In the genomic region with DNA sequence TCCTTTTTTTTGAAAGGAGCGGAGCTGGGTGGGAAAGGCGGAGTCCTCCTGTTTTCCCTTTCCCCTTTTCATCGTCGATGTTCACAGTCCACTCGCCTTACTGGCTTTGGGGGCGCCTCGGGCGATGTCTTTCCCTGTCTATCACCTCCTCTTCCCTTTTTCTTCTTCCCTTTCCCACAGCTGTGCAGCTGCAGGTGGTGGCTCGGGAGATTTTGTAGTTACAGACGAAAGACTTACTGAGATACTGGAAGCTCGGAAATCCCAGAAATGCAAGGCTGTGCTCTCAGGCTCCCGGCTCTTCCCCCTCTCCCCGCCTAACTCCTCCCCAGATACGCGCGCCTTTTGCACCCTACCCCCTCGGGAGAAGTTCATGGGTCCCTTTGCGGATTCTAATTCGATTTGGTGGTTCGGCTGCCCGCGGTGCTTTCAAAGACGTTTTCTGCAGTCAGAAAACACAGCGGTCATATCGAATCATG, we compare ENCODE assay signal across 8 cellular contexts. TPM values are rescaled to one million over a fixed set of nuclear protein-coding genes. Genes with fewer than 3 reads are reported as not detected.
A peak's percentile ranks its signal among the peaks of the same experiment; 100 is the strongest.
DNase-seq lines count a peak whose midpoint lies in the region; ATAC-seq lines count a peak whose summit lies in the region.

No MANE protein-coding gene starts in this region.

- H3K4me1 Mint-ChIP-seq in activated CD4-positive, alpha-beta T cell treated with anti-CD3 and anti-CD28 coated beads, Interleukin-2, amount 10 ng/mL, durations not matched to agents 24 days and 14 days, result peaks cover 17% of the 10 kb centered on the region

- no peaks in the 10 kb centered on the region for H3K27me3 ChIP-seq in iPS DF 6.9 (ENCODE audit: control insufficient read depth, insufficient read depth, low read length)

- no peaks in the 10 kb centered on the region for H3K36me3 Mint-ChIP-seq in activated CD4-positive, alpha-beta T cell treated with anti-CD3 and anti-CD28 coated beads, Interleukin-2, amount 10 ng/mL, durations not matched to agents 24 days and 14 days (ENCODE audit: low read depth)

- no peaks in the 10 kb centered on the region for H3K36me3 ChIP-seq in iPS DF 6.9 (ENCODE audit: control insufficient read depth, insufficient read depth, low read length)

- H3K27ac Mint-ChIP-seq in activated CD4-positive, alpha-beta T cell treated with anti-CD3 and anti-CD28 coated beads, Interleukin-2, amount 10 ng/mL, durations not matched to agents 24 days and 14 days, result no peak overlapping the region

- no peak for ATAC-seq in sciatic nerve

- WGBS in iPS DF 6.9 (ENCODE audit: insufficient coverage, insufficient read length), result no CpG with 5 or more reads among the region's 25 CpGs

- intact Hi-C loops in activated CD4-positive, alpha-beta T cell treated with anti-CD3 and anti-CD28 coated beads, Interleukin-2, amount 10 ng/mL, durations not matched to agents 24 days and 14 days (cut with micrococcal nuclease), result loop anchor here (2.0 to 5.0 kb wide), 2 partner anchors 44 to 54 kb away; a partner anchor contains a TSS
- intact Hi-C loops in sciatic nerve (cut with DNase I), result no loop called here

- no peaks in the 10 kb centered on the region for H3K9me3 Mint-ChIP-seq in activated CD4-positive, alpha-beta T cell treated with anti-CD3 and anti-CD28 coated beads, Interleukin-2, amount 10 ng/mL, durations not matched to agents 24 days and 14 days

- H3K9me3 ChIP-seq in iPS DF 6.9 (ENCODE audit: control insufficient read depth, insufficient read depth, low read length), result no peaks in the 10 kb centered on the region

- H3K27me3 Mint-ChIP-seq in activated CD4-positive, alpha-beta T cell treated with anti-CD3 and anti-CD28 coated beads, Interleukin-2, amount 10 ng/mL, durations not matched to agents 24 days and 14 days, result peaks cover 71% of the 10 kb centered on the region

- peak; percentile 59 for DNase-seq in activated CD4-positive, alpha-beta T cell treated with anti-CD3 and anti-CD28 coated beads, Interleukin-2, amount 10 ng/mL, durations not matched to agents 24 days and 14 days
- DNase-seq in activated CD4-positive, alpha-beta T cell treated with anti-CD3 and anti-CD28 coated beads for 1 hour, result no peak
- DNase-seq in NCI-H526 (lab: John Stamatoyannopoulos, UW) (peak; percentile 17 to 55), amniotic epithelial cell (ENCODE audit: low read depth) (peak; percentile 42), iPS DF 6.9 (ENCODE audit: low read depth, low spot score) (no peak), sciatic nerve (ENCODE audit: low spot score) (peak; percentile 59), GOT3 (lab: John Stamatoyannopoulos, UW) (no peak), NCI-H774 (lab: John Stamatoyannopoulos, UW) (no peak)

- peak overlapping the region; percentile 66; the same call in 1 of the 2 replicates for H3K4me3 ChIP-seq in iPS DF 6.9 (ENCODE audit: low read length)

- H3K27ac ChIP-seq in iPS DF 6.9 (ENCODE audit: low read length), result no peak overlapping the region

- H3K4me1 ChIP-seq in iPS DF 6.9 (ENCODE audit: control insufficient read depth, insufficient read depth, low read length), result 0 out of 2 replicates have a peak, but pooled peaks cover 2% of the 10 kb centered on the region

- peak overlapping the region; percentile 87 for H3K4me3 Mint-ChIP-seq in activated CD4-positive, alpha-beta T cell treated with anti-CD3 and anti-CD28 coated beads, Interleukin-2, amount 10 ng/mL, durations not matched to agents 24 days and 14 days

RNA-seq across cellular contexts. Expression of a gene that starts 1.3 kb away (rescaled TPM):
- total RNA-seq in activated CD4-positive, alpha-beta T cell treated with anti-CD3 and anti-CD28 coated beads, Interleukin-2, amount 10 ng/mL, durations not matched to agents 24 days and 14 days, result 15.4 and 17.0 TPM in 2 replicates
- 126 TPM for total RNA-seq in sciatic nerve

RNA-seq across cellular contexts. Expression of a gene that starts 52.9 kb away (rescaled TPM):
- not detected in 2 replicates for total RNA-seq in activated CD4-positive, alpha-beta T cell treated with anti-CD3 and anti-CD28 coated beads, Interleukin-2, amount 10 ng/mL, durations not matched to agents 24 days and 14 days
- not detected for total RNA-seq in sciatic nerve

Comparison
In these comparisons a context has a peak if more than half of its experiments do, and no peak if none do; other contexts are left out.
1. DNase-seq: peak in activated CD4-positive, alpha-beta T cell treated with anti-CD3 and anti-CD28 coated beads, Interleukin-2, amount 10 ng/mL, durations not matched to agents 24 days and 14 days (single experiment), NCI-H526 (2 of 2), amniotic epithelial cell (single experiment) and sciatic nerve (single experiment); none in activated CD4-positive, alpha-beta T cell treated with anti-CD3 and anti-CD28 coated beads for 1 hour (single experiment), iPS DF 6.9 (single experiment), GOT3 (single experiment) and NCI-H774 (single experiment).